Comparison of ENCODE assay signal across 14 cellular contexts in the genomic region with DNA sequence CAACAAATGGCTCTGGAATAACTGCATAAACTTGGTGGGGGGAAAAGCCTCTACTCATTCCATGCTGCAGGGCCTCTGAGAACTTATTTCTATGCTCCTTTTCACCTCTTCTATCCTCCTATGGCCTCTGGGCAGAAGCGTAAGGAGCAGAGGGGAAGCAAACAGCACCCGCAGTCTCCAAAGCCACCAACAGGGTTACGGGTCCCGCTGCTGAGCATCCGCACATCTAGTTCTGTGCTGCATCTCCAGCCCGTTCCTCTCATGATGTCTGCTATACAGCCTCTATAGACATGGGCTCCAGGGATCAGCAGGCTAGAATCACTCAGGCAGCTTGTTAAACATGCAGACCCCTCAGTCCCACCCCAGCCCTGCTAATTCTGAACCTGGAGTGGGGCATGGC.
"Had no signal": no experiment of that assay in that cellular context is flagged by ENCODE, and none has a peak within 500 bp of the region (broad histone marks: within the 10 kb centered on the region; RNA-seq: fewer than 3 reads in every experiment).

No MANE protein-coding gene starts in this region.

- H3K27me3 ChIP-seq: ascending aorta, gastrocnemius medialis, tibial nerve had no signal

- H3K36me3 ChIP-seq: ascending aorta, gastrocnemius medialis, left ventricle myocardium inferior, tibial nerve had no signal

- DNase-seq: activated naive CD4-positive, alpha-beta T cell treated with anti-CD3 and anti-CD28 coated beads for 36 hours; dermis blood vessel endothelial cell; effector memory CD8-positive, alpha-beta T cell; gastrocnemius medialis; left ventricle myocardium inferior; natural killer cell; nucleus accumbens; stimulated activated CD4-positive, alpha-beta T cell treated with anti-CD3 and anti-CD28 coated beads, Interleukin-2, amount 100 ng/mL, for 48 hours; stimulated activated naive CD4-positive, alpha-beta T cell; substantia nigra; SW 1271 had no signal

- H3K27ac Mint-ChIP-seq: activated naive CD4-positive, alpha-beta T cell treated with anti-CD3 and anti-CD28 coated beads for 36 hours; activated T-helper 2 cell treated with anti-CD3 and anti-CD28 coated beads, Interferon-gamma antibody, Interleukin-2, Interleukin-4, amounts not matched to agents 10 μg/mL and 5 μg/mL and 100 μg/mL, durations not matched to agents 14 hours and 24 hours and 36 hours; effector memory CD8-positive, alpha-beta T cell; natural killer cell had no signal

- H3K4me1 ChIP-seq: ascending aorta, left ventricle myocardium inferior had no signal

- H3K9me3 Mint-ChIP-seq: activated naive CD4-positive, alpha-beta T cell treated with anti-CD3 and anti-CD28 coated beads for 36 hours; activated T-helper 2 cell treated with anti-CD3 and anti-CD28 coated beads, Interferon-gamma antibody, Interleukin-2, Interleukin-4, amounts not matched to agents 10 μg/mL and 5 μg/mL and 100 μg/mL, durations not matched to agents 14 hours and 24 hours and 36 hours; effector memory CD8-positive, alpha-beta T cell; natural killer cell had no signal

- H3K9me3 ChIP-seq: ascending aorta, gastrocnemius medialis, left ventricle myocardium inferior, tibial nerve had no signal

- H3K27me3 Mint-ChIP-seq: effector memory CD8-positive, alpha-beta T cell had no signal

- H3K4me3 Mint-ChIP-seq: activated naive CD4-positive, alpha-beta T cell treated with anti-CD3 and anti-CD28 coated beads for 36 hours; effector memory CD8-positive, alpha-beta T cell; natural killer cell had no signal

- H3K27ac ChIP-seq: ascending aorta, gastrocnemius medialis, left ventricle myocardium inferior, tibial nerve had no signal

- H3K4me3 ChIP-seq: ascending aorta, gastrocnemius medialis, left ventricle myocardium inferior, tibial nerve had no signal

- ATAC-seq: effector memory CD8-positive, alpha-beta T cell; gastrocnemius medialis; natural killer cell had no signal

- H3K36me3 Mint-ChIP-seq: natural killer cell had no signal
